11 cellular contexts compared by ENCODE assay signal in the genomic region with DNA sequence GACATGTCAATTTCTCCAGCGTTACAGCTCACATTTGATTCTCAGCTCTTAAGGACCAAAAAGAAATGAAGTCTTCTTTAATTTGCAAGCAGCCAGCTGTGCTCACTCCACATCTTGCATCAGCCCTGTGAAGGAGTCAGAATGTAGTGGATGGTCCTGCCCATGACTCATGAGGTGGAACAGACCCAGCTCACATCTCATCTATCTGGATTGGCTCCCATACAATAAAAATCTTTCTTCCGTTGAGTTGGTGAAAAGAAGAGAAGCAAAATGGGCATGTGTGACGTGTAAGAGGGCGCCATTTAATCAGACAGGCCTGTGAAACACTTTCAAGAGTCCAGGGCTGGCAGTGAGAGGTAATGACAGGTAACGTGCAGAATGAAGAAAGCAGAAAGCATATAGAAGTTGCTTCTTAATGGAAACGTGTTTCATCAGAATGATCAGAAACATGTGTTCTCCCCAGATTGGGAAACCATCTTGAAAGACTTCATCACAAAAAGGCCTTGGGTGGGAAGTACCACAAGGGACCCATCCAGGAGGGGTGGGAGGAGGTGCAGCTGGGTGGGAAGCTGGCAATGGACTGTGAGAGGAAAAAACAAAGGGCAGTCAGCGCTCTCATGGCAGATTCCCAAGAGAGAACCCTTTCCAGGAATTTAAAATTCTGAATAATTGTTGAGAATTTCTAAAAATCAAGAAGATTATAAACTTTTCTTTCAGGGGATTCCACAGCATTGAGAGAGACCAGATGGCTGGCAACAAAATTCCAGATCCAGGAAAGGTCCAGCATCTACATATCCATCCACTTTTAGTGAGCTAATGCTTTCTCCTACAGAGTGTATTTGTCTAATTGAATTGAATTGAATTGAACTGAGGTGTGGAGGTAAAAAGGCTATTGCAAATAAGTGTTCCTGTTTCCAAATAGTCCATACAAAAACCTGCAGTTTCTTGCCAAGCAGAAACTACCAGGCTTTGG. TPM values are rescaled to one million over a fixed set of nuclear protein-coding genes. Genes with fewer than 3 reads are reported as not detected.
A peak's percentile ranks its signal among the peaks of the same experiment; 100 is the strongest.
DNase-seq lines count a peak whose midpoint lies in the region; TF ChIP-seq lines count a peak whose summit lies in the region.
"Had no signal": no experiment of that assay in that cellular context is flagged by ENCODE, and none has a peak within 500 bp of the region (broad histone marks: within the 10 kb centered on the region; RNA-seq: fewer than 3 reads in every experiment).

No MANE protein-coding gene starts in this region.

- no peaks in the 10 kb centered on the region for H3K4me1 ChIP-seq in testis

- H3K27me3 ChIP-seq in testis, result no peaks in the 10 kb centered on the region

- 86 to 89% methylated on average over 7 of the region's 7 CpGs for WGBS in testis, 2 donors

- H3K4me3 ChIP-seq in fibroblast of mammary gland (ENCODE audit: control insufficient read depth, low read depth, low read length) (no peak overlapping the region), skeletal muscle cell (ENCODE audit: low read depth, low read length) (no peak overlapping the region), testis (no peak overlapping the region)

- DNase-seq in GM03348 (ENCODE audit: low spot score) (peak; percentile 86), RKO (ENCODE audit: low spot score) (peak; percentile 87), fibroblast of mammary gland (ENCODE audit: low read depth) (peak; percentile 99), skeletal muscle cell (ENCODE audit: low read depth) (peak; percentile 97), testis (no peak), putamen (ENCODE audit: low spot score) (no peak), NCI-H2081 treated with DMSO at 0.1 percent for 48 hours (lab: John Stamatoyannopoulos, UW) (no peak), HT-29 (ENCODE audit: low spot score) (no peak)
- DNase-seq: activated naive CD4-positive, alpha-beta T cell treated with Interleukin-2 at 50 U/mL for 16 hours; foreskin melanocyte; WERI-Rb-1 had no signal

- no peak overlapping the region for H3K27ac ChIP-seq in testis
- H3K27ac ChIP-seq: WERI-Rb-1 had no signal

- H3K9me3 ChIP-seq in testis, result no peaks in the 10 kb centered on the region

- TF ChIP-seq CTCF in fibroblast of mammary gland (conservative IDR thresholded peaks at IDR 0.05; ENCODE audit: control insufficient read depth, insufficient read depth, low read depth, low read length) (no peak), testis (IDR thresholded peaks at IDR 0.05) (no peak)

- TF ChIP-seq POLR2A in testis (IDR thresholded peaks at IDR 0.05), result no peak

- no peaks in the 10 kb centered on the region for H3K36me3 ChIP-seq in testis (ENCODE audit: low read depth, missing control alignments)
- H3K36me3 ChIP-seq: WERI-Rb-1 had no signal

- intact Hi-C loops in testis (cut with DNase I; ENCODE audit: low total_unique reads), result no loop called here

RNA-seq across cellular contexts. Expression of a gene that starts 57.0 kb away (rescaled TPM):
- total RNA-seq in testis, result 10 to 100 TPM; 15.1 to 15.3 TPM
- polyA plus RNA-seq in testis (ENCODE audit: insufficient read depth, low read depth, low replicate concordance), result 21.1 TPM
- 3.8 and 4.3 TPM in 2 replicates for total RNA-seq in HT-29 (2014; rRNA removed; shearing (Covaris generic))

Comparison
In these comparisons a context has a peak if more than half of its experiments do, and no peak if none do; other contexts are left out.
1. DNase-seq: peak in GM03348 (single experiment), RKO (single experiment), fibroblast of mammary gland (single experiment) and skeletal muscle cell (single experiment); none in testis (single experiment), putamen (single experiment), NCI-H2081 treated with DMSO at 0.1 percent for 48 hours (single experiment) and HT-29 (single experiment).